ENCODE assay signal across 1 cellular context in the genomic region with DNA sequence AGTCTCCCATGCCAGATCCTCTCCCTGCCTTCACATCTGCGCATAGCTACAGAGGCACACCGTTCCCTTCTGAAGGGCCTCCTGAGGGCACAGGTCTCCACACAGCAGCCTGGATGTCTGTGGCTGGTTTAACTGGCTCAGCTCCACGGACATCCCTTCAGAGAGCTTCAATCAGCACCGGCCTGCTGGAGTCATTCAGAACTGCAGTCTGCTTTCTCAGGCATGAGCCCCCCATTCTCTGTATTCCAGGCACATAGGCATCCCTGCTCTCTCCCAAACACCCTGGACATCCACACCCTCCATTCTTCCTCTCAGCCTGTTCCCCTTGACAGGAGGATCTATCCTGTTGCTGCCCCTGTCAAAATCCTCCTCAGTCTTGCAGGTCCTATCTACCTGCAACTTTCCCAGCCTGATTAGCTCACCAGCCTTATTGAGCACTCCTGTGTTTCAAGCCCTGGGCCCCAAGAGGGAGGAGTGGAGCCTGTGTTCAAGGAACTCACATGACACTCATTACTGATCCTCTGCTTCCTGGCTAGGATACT.
TF ChIP-seq lines count a peak whose summit lies in the region.

No MANE protein-coding gene starts in this region.

TF ChIP-seq in GM12878, 131 proteins besides CTCF, POLR2A, EP300 and RAD21 (continued from another document):
- TF ChIP-seq, protein P1, sequence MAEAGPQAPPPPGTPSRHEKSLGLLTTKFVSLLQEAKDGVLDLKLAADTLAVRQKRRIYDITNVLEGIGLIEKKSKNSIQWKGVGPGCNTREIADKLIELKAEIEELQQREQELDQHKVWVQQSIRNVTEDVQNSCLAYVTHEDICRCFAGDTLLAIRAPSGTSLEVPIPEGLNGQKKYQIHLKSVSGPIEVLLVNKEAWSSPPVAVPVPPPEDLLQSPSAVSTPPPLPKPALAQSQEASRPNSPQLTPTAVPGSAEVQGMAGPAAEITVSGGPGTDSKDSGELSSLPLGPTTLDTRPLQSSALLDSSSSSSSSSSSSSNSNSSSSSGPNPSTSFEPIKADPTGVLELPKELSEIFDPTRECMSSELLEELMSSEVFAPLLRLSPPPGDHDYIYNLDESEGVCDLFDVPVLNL (IDR thresholded peaks at IDR 0.05; ENCODE audit: low read depth, low read length): no peak
- TF ChIP-seq IKZF1 (conservative IDR thresholded peaks at IDR 0.05) (no peak), SUPT20H (IDR thresholded peaks at IDR 0.05; ENCODE audit: borderline replicate concordance, control insufficient read depth, low read depth, low read length) (no peak), JUND (IDR thresholded peaks at IDR 0.05; ENCODE audit: low read depth, low read length) (no peak), SREBF1 (IDR thresholded peaks at IDR 0.05; ENCODE audit: low read length) (no peak), ETV6 (conservative IDR thresholded peaks at IDR 0.05 in 1 of 2, IDR thresholded peaks at IDR 0.05 in 1 of 2; ENCODE audit: borderline replicate concordance in 1 of 2, low read depth in 1 of 2) (no peak), ZBED1 (IDR thresholded peaks at IDR 0.05; ENCODE audit: borderline replicate concordance) (no peak), ZNF207 (IDR thresholded peaks at IDR 0.05; ENCODE audit: borderline replicate concordance) (no peak), STAT1 (conservative IDR thresholded peaks at IDR 0.05) (no peak), ZNF24 (IDR thresholded peaks at IDR 0.05) (no peak), HCFC1 (IDR thresholded peaks at IDR 0.05; ENCODE audit: low read length) (no peak), SIX5 (IDR thresholded peaks at IDR 0.05; ENCODE audit: low read depth, low read length, severe bottlenecking) (no peak), CREM (IDR thresholded peaks at IDR 0.05; ENCODE audit: low read depth) (no peak)
- TF ChIP-seq, protein P2, sequence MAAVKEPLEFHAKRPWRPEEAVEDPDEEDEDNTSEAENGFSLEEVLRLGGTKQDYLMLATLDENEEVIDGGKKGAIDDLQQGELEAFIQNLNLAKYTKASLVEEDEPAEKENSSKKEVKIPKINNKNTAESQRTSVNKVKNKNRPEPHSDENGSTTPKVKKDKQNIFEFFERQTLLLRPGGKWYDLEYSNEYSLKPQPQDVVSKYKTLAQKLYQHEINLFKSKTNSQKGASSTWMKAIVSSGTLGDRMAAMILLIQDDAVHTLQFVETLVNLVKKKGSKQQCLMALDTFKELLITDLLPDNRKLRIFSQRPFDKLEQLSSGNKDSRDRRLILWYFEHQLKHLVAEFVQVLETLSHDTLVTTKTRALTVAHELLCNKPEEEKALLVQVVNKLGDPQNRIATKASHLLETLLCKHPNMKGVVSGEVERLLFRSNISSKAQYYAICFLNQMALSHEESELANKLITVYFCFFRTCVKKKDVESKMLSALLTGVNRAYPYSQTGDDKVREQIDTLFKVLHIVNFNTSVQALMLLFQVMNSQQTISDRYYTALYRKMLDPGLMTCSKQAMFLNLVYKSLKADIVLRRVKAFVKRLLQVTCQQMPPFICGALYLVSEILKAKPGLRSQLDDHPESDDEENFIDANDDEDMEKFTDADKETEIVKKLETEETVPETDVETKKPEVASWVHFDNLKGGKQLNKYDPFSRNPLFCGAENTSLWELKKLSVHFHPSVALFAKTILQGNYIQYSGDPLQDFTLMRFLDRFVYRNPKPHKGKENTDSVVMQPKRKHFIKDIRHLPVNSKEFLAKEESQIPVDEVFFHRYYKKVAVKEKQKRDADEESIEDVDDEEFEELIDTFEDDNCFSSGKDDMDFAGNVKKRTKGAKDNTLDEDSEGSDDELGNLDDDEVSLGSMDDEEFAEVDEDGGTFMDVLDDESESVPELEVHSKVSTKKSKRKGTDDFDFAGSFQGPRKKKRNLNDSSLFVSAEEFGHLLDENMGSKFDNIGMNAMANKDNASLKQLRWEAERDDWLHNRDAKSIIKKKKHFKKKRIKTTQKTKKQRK (IDR thresholded peaks at IDR 0.05; ENCODE audit: low read depth, low read length): no peak
- TF ChIP-seq, protein P3, sequence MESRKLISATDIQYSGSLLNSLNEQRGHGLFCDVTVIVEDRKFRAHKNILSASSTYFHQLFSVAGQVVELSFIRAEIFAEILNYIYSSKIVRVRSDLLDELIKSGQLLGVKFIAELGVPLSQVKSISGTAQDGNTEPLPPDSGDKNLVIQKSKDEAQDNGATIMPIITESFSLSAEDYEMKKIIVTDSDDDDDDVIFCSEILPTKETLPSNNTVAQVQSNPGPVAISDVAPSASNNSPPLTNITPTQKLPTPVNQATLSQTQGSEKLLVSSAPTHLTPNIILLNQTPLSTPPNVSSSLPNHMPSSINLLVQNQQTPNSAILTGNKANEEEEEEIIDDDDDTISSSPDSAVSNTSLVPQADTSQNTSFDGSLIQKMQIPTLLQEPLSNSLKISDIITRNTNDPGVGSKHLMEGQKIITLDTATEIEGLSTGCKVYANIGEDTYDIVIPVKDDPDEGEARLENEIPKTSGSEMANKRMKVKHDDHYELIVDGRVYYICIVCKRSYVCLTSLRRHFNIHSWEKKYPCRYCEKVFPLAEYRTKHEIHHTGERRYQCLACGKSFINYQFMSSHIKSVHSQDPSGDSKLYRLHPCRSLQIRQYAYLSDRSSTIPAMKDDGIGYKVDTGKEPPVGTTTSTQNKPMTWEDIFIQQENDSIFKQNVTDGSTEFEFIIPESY (IDR thresholded peaks at IDR 0.05): no peak
